Comparison of ENCODE assay signal across 29 cellular contexts in the genomic region with DNA sequence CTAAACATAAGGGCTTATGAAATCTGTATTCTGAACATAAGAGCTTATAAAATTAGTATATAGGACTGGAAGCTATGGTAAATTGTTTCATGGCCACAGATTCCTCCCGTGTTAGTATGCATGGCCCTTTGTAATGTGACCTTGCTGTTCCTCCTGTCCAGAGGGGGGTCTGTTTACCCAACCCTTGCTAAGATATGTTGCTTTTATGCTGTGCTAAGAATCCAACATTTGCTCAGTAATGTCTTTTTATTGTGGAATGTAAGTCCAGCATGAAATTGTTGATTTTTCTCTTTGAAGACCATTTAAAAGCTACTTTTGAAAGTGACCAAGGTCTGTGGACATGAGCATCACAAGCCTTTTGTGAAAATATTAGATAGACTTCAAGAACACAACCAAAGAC.
"Had no signal": no experiment of that assay in that cellular context is flagged by ENCODE, and none has a peak within 500 bp of the region (broad histone marks: within the 10 kb centered on the region; RNA-seq: fewer than 3 reads in every experiment).

No MANE protein-coding gene starts in this region.

- H3K4me3 ChIP-seq: ascending aorta, coronary artery, esophagus muscularis mucosa, gastrocnemius medialis, heart left ventricle had no signal

- ATAC-seq: activated naive CD4-positive, alpha-beta T cell treated with anti-CD3 and anti-CD28 coated beads, Interleukin-2, amount 50 U/mL, for 72 hours; activated T-cell treated with anti-CD3 and anti-CD28 coated beads, Interleukin-2, amount 50 U/mL, for 72 hours; effector memory CD8-positive, alpha-beta T cell; foreskin keratinocyte; gastrocnemius medialis; heart left ventricle had no signal

- H3K27ac ChIP-seq: ascending aorta, brain microvascular endothelial cell, coronary artery, esophagus muscularis mucosa, foreskin keratinocyte, gastrocnemius medialis, heart left ventricle had no signal

- DNase-seq: activated CD4-positive, alpha-beta memory T cell treated with anti-CD3 and anti-CD28 coated beads, Interleukin-2, amount 10 ng/mL, durations not matched to agents 7 days and 5 days; activated CD4-positive, alpha-beta T cell treated with anti-CD3 and anti-CD28 coated beads for 1 hour; activated CD4-positive, alpha-beta T cell treated with anti-CD3 and anti-CD28 coated beads for 4 hours; activated CD4-positive, alpha-beta T cell treated with anti-CD3 and anti-CD28 coated beads, Interleukin-2, amount 10 ng/mL, durations not matched to agents 7 days and 5 days; activated CD4-positive, alpha-beta T cell treated with anti-CD3 and anti-CD28 coated beads, Interleukin-2, amount 50 U/mL, for 4 hours; activated CD4-positive, CD25-positive, alpha-beta regulatory T cell; activated CD8-positive, alpha-beta memory T cell treated with anti-CD3 and anti-CD28 coated beads, Interleukin-2, amount 50 U/mL, for 48 hours; activated gamma-delta T cell; activated naive CD4-positive, alpha-beta T cell; activated naive CD4-positive, alpha-beta T cell treated with anti-CD3 and anti-CD28 coated beads, Interleukin-2, amount 10 ng/mL, durations not matched to agents 7 days and 5 days; activated naive CD8-positive, alpha-beta T cell treated with anti-CD3 and anti-CD28 coated beads, Interleukin-2, amount 10 ng/mL, durations not matched to agents 7 days and 5 days; activated T-cell treated with anti-CD3 and anti-CD28 coated beads for 4 hours; activated T-cell treated with anti-CD3 and anti-CD28 coated beads, Interleukin-2, amount 50 U/mL, for 24 hours; activated T-cell treated with anti-CD3 and anti-CD28 coated beads, Interleukin-2, amount 50 U/mL, for 72 hours; brain microvascular endothelial cell; central memory CD4-positive, alpha-beta T cell; cerebellar nuclear complex; dermis blood vessel endothelial cell; effector CD4-positive, alpha-beta T cell; effector memory CD8-positive, alpha-beta T cell; foreskin keratinocyte; gastrocnemius medialis; glutamatergic neuron; heart left ventricle; T-helper 2 cell had no signal

- H3K9me3 ChIP-seq: ascending aorta, esophagus muscularis mucosa, gastrocnemius medialis, heart left ventricle had no signal

- H3K36me3 ChIP-seq: ascending aorta, brain microvascular endothelial cell, esophagus muscularis mucosa, gastrocnemius medialis, heart left ventricle had no signal

- H3K4me1 ChIP-seq: foreskin keratinocyte had no signal

- H3K27me3 ChIP-seq: ascending aorta, brain microvascular endothelial cell, esophagus muscularis mucosa, foreskin keratinocyte, gastrocnemius medialis, heart left ventricle had no signal
